9 cellular contexts compared by ENCODE assay signal in the genomic region with DNA sequence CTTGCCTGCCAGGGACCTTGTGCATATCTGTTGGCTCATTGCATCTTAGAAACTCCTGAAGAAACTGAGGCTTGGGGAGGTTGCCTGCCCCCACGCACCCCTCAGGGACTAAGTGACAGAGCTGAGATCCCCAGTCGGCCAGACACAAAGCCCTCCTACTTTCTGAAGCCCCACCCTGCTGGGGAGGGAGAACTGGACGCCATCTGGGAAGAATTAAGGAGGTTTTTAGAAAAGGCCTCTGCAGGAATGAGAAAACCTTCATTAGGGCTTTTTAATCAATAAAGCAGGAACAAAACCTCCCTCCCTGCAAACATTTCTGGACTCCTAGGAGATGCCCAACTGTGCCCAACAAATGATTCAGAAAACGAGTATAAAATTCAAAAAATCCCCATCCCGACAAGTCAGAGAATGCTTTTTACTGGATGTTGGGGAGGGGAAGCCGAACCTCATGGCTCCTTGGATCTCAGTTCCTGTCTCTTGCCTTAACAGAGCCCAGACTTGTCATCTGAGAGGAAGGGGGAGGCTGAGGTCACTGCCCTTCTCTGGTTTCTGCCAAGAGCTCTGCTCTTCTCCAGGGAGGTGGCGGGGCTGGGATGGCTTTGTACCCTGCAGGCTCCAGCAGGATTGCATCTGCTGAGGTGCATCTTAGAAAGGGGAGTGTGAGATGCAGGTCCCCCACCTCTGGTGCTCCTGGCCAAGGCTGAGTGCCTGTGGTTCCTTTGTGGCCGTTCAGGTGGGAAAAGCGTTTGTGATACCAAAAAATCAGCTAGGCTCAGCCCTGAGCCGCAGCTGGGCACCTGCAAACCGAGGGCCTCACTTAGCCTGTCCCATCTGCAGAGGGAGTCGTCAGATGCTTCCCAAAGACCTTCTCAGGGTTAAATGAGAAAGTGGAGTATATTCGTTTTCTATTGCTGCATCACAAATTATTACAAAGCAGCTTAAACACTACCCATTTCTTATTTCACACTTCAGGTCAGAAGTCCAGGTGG.
DNase-seq lines count a peak whose midpoint lies in the region; ATAC-seq, FAIRE-seq and TF ChIP-seq lines count a peak whose summit lies in the region.
"Had no signal": no experiment of that assay in that cellular context is flagged by ENCODE, and none has a peak within 500 bp of the region (broad histone marks: within the 10 kb centered on the region; RNA-seq: fewer than 3 reads in every experiment).

No MANE protein-coding gene starts in this region.

- H3K27me3 ChIP-seq in H1 (replicated peaks in 1 of 4; ENCODE audit: control insufficient read depth in 3 of 4, extremely low read depth in 1 of 4, insufficient read depth in 3 of 4, low read length in 3 of 4) (no peaks in the 10 kb centered on the region), aorta (ENCODE audit: control insufficient read depth in 1 of 2, insufficient read depth in 2 of 2, low read length in 1 of 2) (no peaks in the 10 kb centered on the region)

- TF ChIP-seq CTCF in H1 (IDR thresholded peaks at IDR 0.05; ENCODE audit: control extremely low read depth in 1 of 3, insufficient read depth in 1 of 3, low read depth in 1 of 3, low read length in 3 of 3) = no peak
- TF ChIP-seq CTCF in mesothelial cell of epicardium (IDR thresholded peaks at IDR 0.05; ENCODE audit: unreplicated experiment) = no peak

- POLR2A ChIA-PET in activated CD4-positive, alpha-beta T cell treated with anti-CD3 and anti-CD28 coated beads for 36 hours (lab: Charles Lee) = no interaction called here
- POLR2A ChIA-PET in H1 (lab: Charles Lee; ENCODE audit: partially characterized antibody) = interaction anchor here (0.7 to 2.6 kb wide), 2 partner anchors 17 to 18 kb away, joined by 3 to 10 read pairs; no protein-coding TSS in a partner anchor

- no peak overlapping the region for H2BK5ac ChIP-seq in H1 (ENCODE audit: low read depth, low read length)

- H3K79me2 ChIP-seq in H1 (ENCODE audit: control insufficient read depth in 1 of 2, insufficient read depth in 2 of 2, low read length in 2 of 2) = no peaks in the 10 kb centered on the region

- H3K9ac ChIP-seq in H1 (replicated peaks in 1 of 4; ENCODE audit: extremely low read depth in 1 of 4, low read depth in 3 of 4, low read length in 3 of 4) = no peak overlapping the region

- no peaks in the 10 kb centered on the region for H3K9me3 Mint-ChIP-seq in activated CD4-positive, alpha-beta T cell treated with anti-CD3 and anti-CD28 coated beads for 36 hours (ENCODE audit: low read depth)
- no peaks in the 10 kb centered on the region for H3K9me3 Mint-ChIP-seq in mesothelial cell of epicardium

- H3K4me3 Mint-ChIP-seq in activated CD4-positive, alpha-beta T cell treated with anti-CD3 and anti-CD28 coated beads for 36 hours = no peak overlapping the region
- no peak overlapping the region for H3K4me3 Mint-ChIP-seq in mesothelial cell of epicardium
- H3K4me3 Mint-ChIP-seq: B cell had no signal

- no peak overlapping the region for H2BK120ac ChIP-seq in H1 (replicated peaks; ENCODE audit: low read depth, low read length)

- CTCF ChIA-PET in activated CD4-positive, alpha-beta T cell treated with anti-CD3 and anti-CD28 coated beads for 36 hours (lab: Charles Lee) = interaction anchor here (0.6 to 0.8 kb wide), 4 partner anchors 43 to 166 kb away, joined by 3 read pairs; no protein-coding TSS in a partner anchor
- CTCF ChIA-PET in H1 (lab: Charles Lee; ENCODE audit: partially characterized antibody) = interaction anchor here (1.0 to 1.4 kb wide), 4 partner anchors 11 to 22 kb away, joined by 3 read pairs; no protein-coding TSS in a partner anchor

- H2AK5ac ChIP-seq in H1 (ENCODE audit: low read depth, low read length) = no peak overlapping the region

- H2BK20ac ChIP-seq in H1 (ENCODE audit: low read length) = peak overlapping the region; percentile 73; the same call in 1 of the 2 replicates

- H3K18ac ChIP-seq in H1 (ENCODE audit: extremely low read depth, low read length) = peak overlapping the region; percentile 68

- no peak overlapping the region for H3K14ac ChIP-seq in H1 (ENCODE audit: insufficient read length)

- H4K8ac ChIP-seq in H1 (ENCODE audit: extremely low read depth, insufficient read depth, low read length) = no peak overlapping the region

- ATAC-seq in activated CD4-positive, alpha-beta T cell treated with anti-CD3 and anti-CD28 coated beads for 36 hours = peak; percentile 16
- ATAC-seq in aorta (ENCODE audit: low FRiP score) = no peak
- ATAC-seq in HG02588 (IDR thresholded peaks at IDR 0.05; ENCODE audit: unreplicated experiment) = no peak
- ATAC-seq in HG03354 (IDR thresholded peaks at IDR 0.05; ENCODE audit: poor library complexity, severe bottlenecking, unreplicated experiment) = no peak

- H4K5ac ChIP-seq in H1 (ENCODE audit: insufficient read length, low read depth, low read length) = no peak overlapping the region

- H2BK12ac ChIP-seq in H1 (ENCODE audit: low read depth, low read length) = no peak overlapping the region

- H3K4me1 ChIP-seq in H1 (replicated peaks in 1 of 4; ENCODE audit: control insufficient read depth in 3 of 4, insufficient read depth in 4 of 4, low read length in 3 of 4) (peaks cover 0 to 16% (median 8%) of the 10 kb centered on the region in 4 experiments; a peak in 5 of 7 replicates), aorta (ENCODE audit: control insufficient read depth in 1 of 2, insufficient read depth in 2 of 2, low read length in 2 of 2) (peaks cover 0 to 6% of the 10 kb centered on the region in 2 donors)

- TF ChIP-seq POLR2A in H1 (IDR thresholded peaks at IDR 0.05; ENCODE audit: control extremely low read depth in 1 of 2, low read depth in 2 of 2, low read length in 2 of 2) = no peak

- 73% methylated on average over 13 of the region's 13 CpGs; no CpG with 5 or more reads in 1 of the 2 experiments for WGBS in H1 (ENCODE audit: extremely low coverage in 1 of 2, insufficient coverage in 1 of 2, insufficient read length in 1 of 2, insufficient replicate concordance in 2 of 2, low coverage in 1 of 2, low lambda C conversion rate in 2 of 2, missing lambda C conversion rate in 1 of 2), 2 experiments
- WGBS in aorta, 2 donors = 28 to 30% methylated on average over 13 of the region's 13 CpGs

- H3K4me1 Mint-ChIP-seq in activated CD4-positive, alpha-beta T cell treated with anti-CD3 and anti-CD28 coated beads for 36 hours = peaks cover 6% of the 10 kb centered on the region
- peaks cover 68% of the 10 kb centered on the region for H3K4me1 Mint-ChIP-seq in mesothelial cell of epicardium

- H2BK15ac ChIP-seq in H1 (ENCODE audit: low read length) = peak overlapping the region; percentile 82; the same call in 1 of the 2 replicates

- H4K91ac ChIP-seq in H1 (replicated peaks; ENCODE audit: insufficient read length, low read length) = no peak overlapping the region

- H3K23ac ChIP-seq in H1 (ENCODE audit: insufficient read length) = no peak overlapping the region

- H3K27ac Mint-ChIP-seq in activated CD4-positive, alpha-beta T cell treated with anti-CD3 and anti-CD28 coated beads for 36 hours = no peak overlapping the region
- H3K27ac Mint-ChIP-seq in mesothelial cell of epicardium = peak overlapping the region; percentile 99
- H3K27ac Mint-ChIP-seq: B cell had no signal

- TF ChIP-seq EP300 in H1 (IDR thresholded peaks at IDR 0.05; ENCODE audit: borderline replicate concordance in 1 of 2, low read depth in 2 of 2, low read length in 2 of 2) = no peak

- intact Hi-C loops in activated CD4-positive, alpha-beta T cell treated with anti-CD3 and anti-CD28 coated beads for 36 hours (cut with DNase I, micrococcal nuclease) = no loop called here
- intact Hi-C loops in aorta (cut with DNase I) = no loop called here

- 0 out of 2 replicates have a peak, but pooled peaks cover 2% of the 10 kb centered on the region for H3K23me2 ChIP-seq in H1 (ENCODE audit: low read depth, low read length)

- H3K27me3 Mint-ChIP-seq in activated CD4-positive, alpha-beta T cell treated with anti-CD3 and anti-CD28 coated beads for 36 hours = no peaks in the 10 kb centered on the region
- H3K27me3 Mint-ChIP-seq in mesothelial cell of epicardium (ENCODE audit: low read depth) = no peaks in the 10 kb centered on the region
- H3K27me3 Mint-ChIP-seq: B cell had no signal

- H2AFZ ChIP-seq in H1 (ENCODE audit: low read length) = peak overlapping the region; percentile 9; the same call in 1 of the 2 replicates

- H3K9me3 ChIP-seq in H1 (ENCODE audit: insufficient read depth in 2 of 2, low read depth in 1 of 2, low read length in 1 of 2) (no peaks in the 10 kb centered on the region), aorta (ENCODE audit: control insufficient read depth, low read length) (no peaks in the 10 kb centered on the region)

- no peaks in the 10 kb centered on the region for H3K36me3 Mint-ChIP-seq in activated CD4-positive, alpha-beta T cell treated with anti-CD3 and anti-CD28 coated beads for 36 hours (ENCODE audit: low read depth)
- no peaks in the 10 kb centered on the region for H3K36me3 Mint-ChIP-seq in mesothelial cell of epicardium

- no peaks in the 10 kb centered on the region for H3K79me1 ChIP-seq in H1 (ENCODE audit: low read depth, low read length)

- H3K36me3 ChIP-seq in H1 (ENCODE audit: control insufficient read depth in 2 of 4, insufficient read depth in 4 of 4, low read length in 3 of 4) (no peaks in the 10 kb centered on the region), aorta (ENCODE audit: control insufficient read depth in 1 of 2, insufficient read depth in 2 of 2, low read length in 1 of 2) (no peaks in the 10 kb centered on the region)

- no peak overlapping the region for H3K27ac ChIP-seq in H1 (ENCODE audit: low read depth, low read length)
- peak overlapping the region; percentile 31 to 87 for H3K27ac ChIP-seq in aorta (ENCODE audit: low read depth in 1 of 2, low read length in 2 of 2)

- H3K4me3 ChIP-seq in H1 (ENCODE audit: extremely low read depth in 1 of 4, insufficient read depth in 2 of 4, low read depth in 3 of 4, low read length in 4 of 4) (no peak overlapping the region), aorta (ENCODE audit: low read length in 2 of 2) (no peak overlapping the region)

- FAIRE-seq in H1 (lab: Jason Lieb, UNC) = no peak

- no peak for TF ChIP-seq RAD21 in H1 (IDR thresholded peaks at IDR 0.05 in 1 of 2, conservative IDR thresholded peaks at IDR 0.05 in 1 of 2; ENCODE audit: low read depth in 2 of 2, low read length in 2 of 2)

- DNase-seq in activated CD4-positive, alpha-beta T cell treated with anti-CD3 and anti-CD28 coated beads for 36 hours = no peak
- no peak for DNase-seq in activated CD4-positive, alpha-beta T cell treated with anti-CD3 and anti-CD28 coated beads, Interleukin-2, amount 50 U/mL, for 4 hours
- no peak for DNase-seq in H1 (ENCODE audit: low read depth in 1 of 2, low spot score in 2 of 2)
- DNase-seq in mesothelial cell of epicardium (ENCODE audit: low spot score in 2 of 2, unreplicated experiment in 2 of 2) = no peak
- DNase-seq in aorta = peak; percentile 74 to 78
- no peak for DNase-seq in NCI-H2227 treated with DMSO at 0.1 percent for 48 hours (lab: John Stamatoyannopoulos, UW)

- no peaks in the 10 kb centered on the region for H4K20me1 ChIP-seq in H1 (replicated peaks in 1 of 2; ENCODE audit: control insufficient read depth in 1 of 2, insufficient read depth in 2 of 2, low read length in 2 of 2)

- H3K4ac ChIP-seq in H1 (replicated peaks; ENCODE audit: insufficient read length, low read depth, low read length) = no peak overlapping the region

- H3K56ac ChIP-seq in H1 (replicated peaks; ENCODE audit: insufficient read length, low read depth, low read length) = no peak overlapping the region

- no peak overlapping the region for H3K4me2 ChIP-seq in H1 (ENCODE audit: insufficient read depth in 1 of 2, low read depth in 2 of 2, low read length in 2 of 2)

Comparison
In these comparisons a context has a peak if more than half of its experiments do, and no peak if none do; other contexts are left out.
1. DNase-seq: peak in aorta (2 of 2); none in activated CD4-positive, alpha-beta T cell treated with anti-CD3 and anti-CD28 coated beads for 36 hours (single experiment), activated CD4-positive, alpha-beta T cell treated with anti-CD3 and anti-CD28 coated beads, Interleukin-2, amount 50 U/mL, for 4 hours (0 of 2), H1 (0 of 2), mesothelial cell of epicardium (0 of 2) and NCI-H2227 treated with DMSO at 0.1 percent for 48 hours (single experiment).